Comparison of ENCODE assay signal across 25 cellular contexts in genomic region chr4:71404049-71404448, GRCh38.
"Had no signal": no experiment of that assay in that cellular context is flagged by ENCODE, and none has a peak within 500 bp of the region (broad histone marks: within the 10 kb centered on the region; RNA-seq: fewer than 3 reads in every experiment).

No MANE protein-coding gene starts in this region.

- H3K36me3 ChIP-seq: colonic mucosa, heart left ventricle, left ventricle myocardium inferior, pancreas, prostate gland, suprapubic skin, tibial artery had no signal

- FAIRE-seq: pancreas had no signal

- H3K4me3 ChIP-seq: colonic mucosa, dorsolateral prefrontal cortex, heart left ventricle, left ventricle myocardium inferior, lung, mucosa of descending colon, pancreas, prostate gland, suprapubic skin, tibial artery had no signal

- H3K27ac ChIP-seq: colonic mucosa, dorsolateral prefrontal cortex, heart left ventricle, left ventricle myocardium inferior, pancreas, prostate gland, suprapubic skin, tibial artery had no signal

- DNase-seq: activated B cell treated with CpG ODN at 0.5 μM for 24 hours; activated CD4-positive, alpha-beta T cell treated with anti-CD3 and anti-CD28 coated beads for 36 hours; activated CD8-positive, alpha-beta memory T cell treated with anti-CD3 and anti-CD28 coated beads, Interleukin-2, amount 10 ng/mL, durations not matched to agents 7 days and 5 days; activated CD8-positive, alpha-beta T cell treated with anti-CD3 and anti-CD28 coated beads, Interleukin-2, amount 10 ng/mL, durations not matched to agents 7 days and 5 days; activated naive CD8-positive, alpha-beta T cell treated with anti-CD3 and anti-CD28 coated beads, Interleukin-2, amount 50 U/mL, for 24 hours; activated T-cell treated with anti-CD3 and anti-CD28 coated beads, Interleukin-2, amount 50 U/mL, for 48 hours; amygdala; colonic mucosa; dorsolateral prefrontal cortex; effector memory CD4-positive, alpha-beta T cell; heart left ventricle; kidney glomerular epithelial cell; left ventricle myocardium inferior; mucosa of descending colon; naive thymus-derived CD4-positive, alpha-beta T cell; nucleus accumbens; pancreas; stimulated activated CD4-positive, alpha-beta T cell treated with anti-CD3 and anti-CD28 coated beads, Interleukin-15, amount 100 ng/mL, for 24 hours; stimulated activated CD4-positive, alpha-beta T cell treated with anti-CD3 and anti-CD28 coated beads, Interleukin-2, amount 100 ng/mL, for 24 hours; stimulated activated naive CD4-positive, alpha-beta T cell; T-helper 1 cell; tibial artery had no signal

- H3K27me3 ChIP-seq: colonic mucosa, dorsolateral prefrontal cortex, heart left ventricle, pancreas, suprapubic skin, tibial artery had no signal

- H3K9me3 ChIP-seq: colonic mucosa, pancreas, prostate gland, suprapubic skin had no signal

- ATAC-seq: activated CD4-positive, alpha-beta T cell treated with anti-CD3 and anti-CD28 coated beads for 36 hours; activated CD8-positive, alpha-beta memory T cell treated with anti-CD3 and anti-CD28 coated beads, Interleukin-2, amount 10 ng/mL, durations not matched to agents 7 days and 5 days; activated CD8-positive, alpha-beta T cell treated with anti-CD3 and anti-CD28 coated beads, Interleukin-2, amount 10 ng/mL, durations not matched to agents 7 days and 5 days; activated naive CD8-positive, alpha-beta T cell treated with anti-CD3 and anti-CD28 coated beads, Interleukin-2, amount 50 U/mL, for 24 hours; heart left ventricle; mucosa of descending colon; naive thymus-derived CD4-positive, alpha-beta T cell had no signal

- H3K4me1 ChIP-seq: colonic mucosa, heart left ventricle, prostate gland, suprapubic skin, tibial artery had no signal
